ENCODE assay signal across 22 cellular contexts in genomic region chr5:139278540-139279274, GRCh38. TPM values are rescaled to one million over a fixed set of nuclear protein-coding genes. Genes with fewer than 3 reads are reported as not detected.
A peak's percentile ranks its signal among the peaks of the same experiment; 100 is the strongest.
DNase-seq lines count a peak whose midpoint lies in the region; ATAC-seq, FAIRE-seq and TF ChIP-seq lines count a peak whose summit lies in the region.
"Had no signal": no experiment of that assay in that cellular context is flagged by ENCODE, and none has a peak within 500 bp of the region (broad histone marks: within the 10 kb centered on the region; RNA-seq: fewer than 3 reads in every experiment).

No MANE protein-coding gene starts in this region.

- no TSS peak for BruUV-seq in OCI-LY7 (replicated peaks; lab: Mats Ljungman, UMichigan)

- H4K20me1 ChIP-seq in BLaER1 treated with 17β-estradiol and CSF1 and Interleukin-3, amounts not matched to agents 10 nM and 100 nM: peaks cover 6 to 91% (median 87%) of the 10 kb centered on the region in 11 experiments; a peak in 20 of 22 replicates
- peaks cover 38% of the 10 kb centered on the region for H4K20me1 ChIP-seq in OCI-LY7 (ENCODE audit: insufficient read depth, low read length)

- peaks cover 58 to 89% (median 86%) of the 10 kb centered on the region in 11 experiments for H3K36me3 ChIP-seq in BLaER1 treated with 17β-estradiol and CSF1 and Interleukin-3, amounts not matched to agents 10 nM and 100 nM
- H3K36me3 ChIP-seq in OCI-LY7 (ENCODE audit: insufficient read depth, low read length): peaks cover 96% of the 10 kb centered on the region

- FAIRE-seq in GM12891 (lab: Jason Lieb, UNC): no peak
- FAIRE-seq: G401.6, kidney had no signal

- DNase-seq in GM12891 (ENCODE audit: insufficient read length, low spot score): no peak
- DNase-seq in OCI-LY7 (ENCODE audit: low spot score): no peak
- DNase-seq in dorsolateral prefrontal cortex: no peak
- DNase-seq in cerebellum (ENCODE audit: low spot score): no peak
- DNase-seq in stimulated activated CD4-positive, alpha-beta T cell treated with anti-CD3 and anti-CD28 coated beads, Interleukin-15, amount 100 ng/mL, for 24 hours: no peak
- DNase-seq: activated gamma-delta T cell treated with Interleukin-2 at 50 U/mL for 16 hours; AML-193; aorta; Calu3; effector memory CD8-positive, alpha-beta T cell; kidney; NCI-H1930; NCI-H446; NK-92 treated with Interleukin-12 subunit alpha and Interleukin-12 subunit beta, amount 100 ng/mL, for 24 hours; stimulated activated CD4-positive, alpha-beta T cell treated with anti-CD3 and anti-CD28 coated beads, Interleukin-4, amount 100 ng/mL, for 24 hours; T-cell had no signal

- no peaks in the 10 kb centered on the region for H3K9me3 ChIP-seq in BLaER1 treated with 17β-estradiol and CSF1 and Interleukin-3, amounts not matched to agents 10 nM and 100 nM (replicated peaks in 1 of 11)
- H3K9me3 ChIP-seq in OCI-LY7 (ENCODE audit: low read length): no peaks in the 10 kb centered on the region

- no peaks in the 10 kb centered on the region for H3K27me3 ChIP-seq in BLaER1 treated with 17β-estradiol and CSF1 and Interleukin-3, amounts not matched to agents 10 nM and 100 nM
- no peaks in the 10 kb centered on the region for H3K27me3 ChIP-seq in dorsolateral prefrontal cortex

- H3K4me2 ChIP-seq in BLaER1 treated with 17β-estradiol and CSF1 and Interleukin-3, amounts not matched to agents 10 nM and 100 nM: peak overlapping the region in 10 of 11 experiments; percentile 83 to 98 (median 95); a peak in 16 of 22 replicates
- peak overlapping the region; percentile 81 for H3K4me2 ChIP-seq in OCI-LY7 (ENCODE audit: low read length)

- H3K9ac ChIP-seq in BLaER1 treated with 17β-estradiol and CSF1 and Interleukin-3, amounts not matched to agents 10 nM and 100 nM: peak overlapping the region in 8 of 11 experiments; percentile 0 to 98 (median 28); a peak in 10 of 22 replicates

- no peak overlapping the region for H3K27ac ChIP-seq in BLaER1 treated with 17β-estradiol and CSF1 and Interleukin-3, amounts not matched to agents 10 nM and 100 nM
- H3K27ac ChIP-seq in OCI-LY7 (ENCODE audit: low read depth, low read length, poor library complexity, severe bottlenecking) (peak overlapping the region; percentile 74), dorsolateral prefrontal cortex (peak overlapping the region in 31 of 59 donors; percentile 6 to 88 (median 74))
- H3K27ac ChIP-seq: skin epidermis had no signal

- no peak for ATAC-seq in HG02973 (IDR thresholded peaks at IDR 0.05; ENCODE audit: unreplicated experiment)
- ATAC-seq in HG03039 (IDR thresholded peaks at IDR 0.05; ENCODE audit: unreplicated experiment): no peak
- ATAC-seq: effector memory CD8-positive, alpha-beta T cell; Right ventricle myocardium inferior; T-cell had no signal

- POLR2A ChIA-PET in OCI-LY7 (lab: Charles Lee): no interaction called here

- H3K9me2 ChIP-seq in OCI-LY7 (ENCODE audit: insufficient read depth, low read length): no peaks in the 10 kb centered on the region

- TF ChIP-seq POLR2A in GM12891 (IDR thresholded peaks at IDR 0.05; ENCODE audit: low read depth, low read length): peak; percentile 26; the same call in 1 of the 2 replicates

- peaks cover 80% of the 10 kb centered on the region for H3K79me2 ChIP-seq in OCI-LY7 (ENCODE audit: insufficient read depth, low read depth, low read length)

- intact Hi-C loops in OCI-LY7 (cut with micrococcal nuclease; ENCODE audit: unreplicated experiment): loop anchor here (5.0 kb wide), 1 partner anchor 114 kb away; no protein-coding TSS in a partner anchor
- intact Hi-C loops in dorsolateral prefrontal cortex (cut with DNase I): loop anchor here in 1 of 2 donors (10.0 kb wide), 1 partner anchor 236 kb away; no protein-coding TSS in a partner anchor

- peak overlapping the region in 5 of 10 experiments; percentile 14 to 84 (median 37); a peak in 4 of 20 replicates for H3K4me3 ChIP-seq in BLaER1 treated with 17β-estradiol and CSF1 and Interleukin-3, amounts not matched to agents 10 nM and 100 nM
- H3K4me3 ChIP-seq in OCI-LY7 (ENCODE audit: low read depth, low read length, poor library complexity, severe bottlenecking) (peak overlapping the region; percentile 91), dorsolateral prefrontal cortex (no peak overlapping the region)
- H3K4me3 ChIP-seq: skin epidermis had no signal

- CTCF ChIA-PET in OCI-LY7 (lab: Charles Lee; ENCODE audit: unreplicated experiment): no interaction called here

- TF ChIP-seq CTCF in OCI-LY7 (conservative IDR thresholded peaks at IDR 0.05; ENCODE audit: low read length) (no peak), dorsolateral prefrontal cortex (IDR thresholded peaks at IDR 0.05 in 54 of 56, conservative IDR thresholded peaks at IDR 0.05 in 2 of 56; ENCODE audit: low read depth in 1 of 56, partially characterized antibody in 56 of 56) (no peak)

- no peak overlapping the region for H2AFZ ChIP-seq in OCI-LY7 (ENCODE audit: low read length)

- H3K4me1 ChIP-seq in BLaER1 treated with 17β-estradiol and CSF1 and Interleukin-3, amounts not matched to agents 10 nM and 100 nM: peaks cover 60 to 81% (median 73%) of the 10 kb centered on the region in 10 experiments
- peaks cover 64% of the 10 kb centered on the region for H3K4me1 ChIP-seq in OCI-LY7 (ENCODE audit: insufficient read depth, low read length, poor library complexity, severe bottlenecking)

TF ChIP-seq in GM12891, 5 proteins besides CTCF, POLR2A, EP300 and RAD21:
- TF ChIP-seq POU2F2 (IDR thresholded peaks at IDR 0.05; ENCODE audit: low read depth, low read length) (no peak), POLR2AphosphoS5 (IDR thresholded peaks at IDR 0.05; ENCODE audit: low read depth, low read length) (no peak), TAF1 (IDR thresholded peaks at IDR 0.05; ENCODE audit: low read depth, low read length) (no peak), SPI1 (IDR thresholded peaks at IDR 0.05; ENCODE audit: low read depth, low read length) (no peak), PAX5 (IDR thresholded peaks at IDR 0.05; ENCODE audit: insufficient read depth, low read length, severe bottlenecking) (no peak)

RNA-seq across cellular contexts. Expression of gene MATR3, which starts 14.8 kb away (rescaled TPM):
- 152 TPM for polyA plus RNA-seq in GM12891 (2012; ENCODE audit: low read depth, missing spikeins)
- 205 and 276 TPM in 2 replicates for total RNA-seq in OCI-LY7 (2014; rRNA removed; shearing (Covaris generic))
- total RNA-seq in OCI-LY7 (2022) (270 and 274 TPM in 2 replicates), dorsolateral prefrontal cortex (100 to 1,000 TPM; 154 to 477 (median 345) TPM), cerebellum (477 TPM)

Comparison
In these comparisons a context has a peak if more than half of its experiments do, and no peak if none do; other contexts are left out.
1. H3K27ac ChIP-seq: peak in OCI-LY7 (single experiment) and dorsolateral prefrontal cortex (31 of 59); none in BLaER1 treated with 17β-estradiol and CSF1 and Interleukin-3, amounts not matched to agents 10 nM and 100 nM (0 of 11).